10 cellular contexts compared by ENCODE assay signal in the genomic region with DNA sequence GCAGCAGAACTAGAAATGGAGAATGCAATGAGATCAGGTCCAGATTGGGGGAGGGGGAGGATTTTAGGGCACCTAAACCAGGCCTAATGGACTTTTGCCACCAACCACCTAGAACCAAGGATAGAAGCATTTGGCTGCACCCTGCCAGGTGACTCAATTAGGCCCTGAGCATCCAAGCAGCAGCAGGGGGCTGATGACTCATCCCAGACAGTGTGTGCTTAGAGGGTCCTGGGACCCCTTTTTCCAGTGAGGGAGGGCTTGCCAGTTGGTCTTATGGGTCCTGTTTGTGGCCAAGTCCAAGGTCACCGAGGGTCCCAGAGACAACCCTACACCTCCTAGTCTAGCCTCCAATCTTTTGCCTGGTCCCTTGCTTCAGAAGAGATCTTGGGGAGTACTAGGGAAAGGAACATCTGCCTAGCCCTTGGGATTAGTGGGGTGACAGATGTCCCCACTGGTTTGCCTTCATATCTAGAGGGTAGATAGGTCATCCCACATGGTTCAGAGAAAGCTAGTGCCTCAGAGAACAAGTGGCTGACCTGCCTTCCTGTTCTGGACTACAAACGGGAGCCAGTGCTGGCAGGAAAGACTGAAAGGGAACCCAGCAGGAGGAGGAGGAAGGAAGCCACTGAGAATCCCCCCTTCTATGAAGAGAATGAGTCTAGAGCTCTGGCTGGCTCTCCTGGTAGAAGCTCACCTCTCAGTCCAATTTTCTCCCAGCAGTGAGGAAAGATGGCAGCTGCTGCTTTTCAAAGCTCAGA. TPM values are rescaled to one million over a fixed set of nuclear protein-coding genes. Genes with fewer than 3 reads are reported as not detected.
DNase-seq lines count a peak whose midpoint lies in the region; FAIRE-seq and TF ChIP-seq lines count a peak whose summit lies in the region.
"Had no signal": no experiment of that assay in that cellular context is flagged by ENCODE, and none has a peak within 500 bp of the region (broad histone marks: within the 10 kb centered on the region; RNA-seq: fewer than 3 reads in every experiment).

No MANE protein-coding gene starts in this region.

- no peak overlapping the region for H3K27ac Mint-ChIP-seq in T-helper 2 cell treated with Interferon-gamma antibody and Interleukin-4, amounts not matched to agents 5 μg/mL and 100 μg/mL, for 36 hours
- H3K27ac Mint-ChIP-seq in activated T-helper 2 cell treated with anti-CD3 and anti-CD28 coated beads, Interferon-gamma antibody, Interleukin-2, Interleukin-4, amounts not matched to agents 10 μg/mL and 5 μg/mL and 100 μg/mL, durations not matched to agents 14 hours and 24 hours and 36 hours: no peak overlapping the region
- H3K27ac Mint-ChIP-seq in nephron: peak overlapping the region; percentile 90 to 98 (median 93)

- peak overlapping the region; percentile 83 for H3K4me3 Mint-ChIP-seq in T-helper 2 cell treated with Interferon-gamma antibody and Interleukin-4, amounts not matched to agents 5 μg/mL and 100 μg/mL, for 36 hours
- peak overlapping the region; percentile 89 for H3K4me3 Mint-ChIP-seq in activated T-helper 2 cell treated with anti-CD3 and anti-CD28 coated beads, Interferon-gamma antibody, Interleukin-2, Interleukin-4, amounts not matched to agents 10 μg/mL and 5 μg/mL and 100 μg/mL, durations not matched to agents 14 hours and 24 hours and 36 hours (ENCODE audit: low read depth)
- peak overlapping the region; percentile 88 to 91 (median 90) for H3K4me3 Mint-ChIP-seq in nephron

- H3K27me3 ChIP-seq in HL-60 (ENCODE audit: insufficient read depth, poor library complexity, severe bottlenecking): no peaks in the 10 kb centered on the region

- TF ChIP-seq CTCF in HL-60 (IDR thresholded peaks at IDR 0.05; ENCODE audit: insufficient read depth, low read length) (no peak), nephron (IDR thresholded peaks at IDR 0.05; ENCODE audit: unreplicated experiment in 3 of 3) (no peak), D721Med (IDR thresholded peaks at IDR 0.05; ENCODE audit: insufficient read depth, missing control alignments) (no peak)

- H3K4me1 Mint-ChIP-seq in T-helper 2 cell treated with Interferon-gamma antibody and Interleukin-4, amounts not matched to agents 5 μg/mL and 100 μg/mL, for 36 hours (ENCODE audit: low read depth): peaks cover 20% of the 10 kb centered on the region
- H3K4me1 Mint-ChIP-seq in activated T-helper 2 cell treated with anti-CD3 and anti-CD28 coated beads, Interferon-gamma antibody, Interleukin-2, Interleukin-4, amounts not matched to agents 10 μg/mL and 5 μg/mL and 100 μg/mL, durations not matched to agents 14 hours and 24 hours and 36 hours (ENCODE audit: low read depth): peaks cover 29% of the 10 kb centered on the region
- H3K4me1 Mint-ChIP-seq in nephron: peaks cover 34% of the 10 kb centered on the region

- no peak for DNase-seq in T-helper 2 cell treated with Interferon-gamma antibody and Interleukin-4, amounts not matched to agents 5 μg/mL and 100 μg/mL, for 36 hours (ENCODE audit: low spot score)
- DNase-seq in T-helper 2 cell (no peak), HL-60 (ENCODE audit: low read depth in 1 of 2, low spot score in 1 of 2) (no peak), D721Med (ENCODE audit: insufficient read length, low spot score) (no peak), GM19238 (ENCODE audit: insufficient read length, low spot score) (no peak), HUDEP-2 (lab: John Stamatoyannopoulos, UW; ENCODE audit: unreplicated experiment in 76 of 76) (no peak)
- DNase-seq in activated T-helper 2 cell treated with anti-CD3 and anti-CD28 coated beads, Interferon-gamma antibody, Interleukin-2, Interleukin-4, amounts not matched to agents 10 μg/mL and 5 μg/mL and 100 μg/mL, durations not matched to agents 14 hours and 24 hours and 36 hours (ENCODE audit: low spot score): no peak

- no peaks in the 10 kb centered on the region for H3K36me3 Mint-ChIP-seq in T-helper 2 cell treated with Interferon-gamma antibody and Interleukin-4, amounts not matched to agents 5 μg/mL and 100 μg/mL, for 36 hours (ENCODE audit: low read depth)
- peaks cover 2% of the 10 kb centered on the region for H3K36me3 Mint-ChIP-seq in activated T-helper 2 cell treated with anti-CD3 and anti-CD28 coated beads, Interferon-gamma antibody, Interleukin-2, Interleukin-4, amounts not matched to agents 10 μg/mL and 5 μg/mL and 100 μg/mL, durations not matched to agents 14 hours and 24 hours and 36 hours (ENCODE audit: low read depth)
- H3K36me3 Mint-ChIP-seq in nephron (ENCODE audit: low read depth): peaks cover 8% of the 10 kb centered on the region

- FAIRE-seq in D721Med (lab: Jason Lieb, UNC): no peak

- H3K9me3 Mint-ChIP-seq in T-helper 2 cell treated with Interferon-gamma antibody and Interleukin-4, amounts not matched to agents 5 μg/mL and 100 μg/mL, for 36 hours: no peaks in the 10 kb centered on the region
- H3K9me3 Mint-ChIP-seq in activated T-helper 2 cell treated with anti-CD3 and anti-CD28 coated beads, Interferon-gamma antibody, Interleukin-2, Interleukin-4, amounts not matched to agents 10 μg/mL and 5 μg/mL and 100 μg/mL, durations not matched to agents 14 hours and 24 hours and 36 hours: no peaks in the 10 kb centered on the region
- H3K9me3 Mint-ChIP-seq in nephron: no peaks in the 10 kb centered on the region

- intact Hi-C loops in activated T-helper 2 cell treated with anti-CD3 and anti-CD28 coated beads, Interferon-gamma antibody, Interleukin-2, Interleukin-4, amounts not matched to agents 10 μg/mL and 5 μg/mL and 100 μg/mL, durations not matched to agents 14 hours and 24 hours and 36 hours (cut with micrococcal nuclease): no loop called here

- peaks cover 14% of the 10 kb centered on the region for H3K27me3 Mint-ChIP-seq in T-helper 2 cell treated with Interferon-gamma antibody and Interleukin-4, amounts not matched to agents 5 μg/mL and 100 μg/mL, for 36 hours (ENCODE audit: low read depth)
- H3K27me3 Mint-ChIP-seq in activated T-helper 2 cell treated with anti-CD3 and anti-CD28 coated beads, Interferon-gamma antibody, Interleukin-2, Interleukin-4, amounts not matched to agents 10 μg/mL and 5 μg/mL and 100 μg/mL, durations not matched to agents 14 hours and 24 hours and 36 hours (ENCODE audit: low read depth): peaks cover 2% of the 10 kb centered on the region
- H3K27me3 Mint-ChIP-seq in nephron (ENCODE audit: low read depth): no peaks in the 10 kb centered on the region

- peak overlapping the region; percentile 41; the same call in 1 of the 2 replicates for H3K27ac ChIP-seq in HL-60 (replicated peaks)

- no peak overlapping the region for H3K4me3 ChIP-seq in HL-60 (replicated peaks; ENCODE audit: insufficient read depth, low read length)

RNA-seq across cellular contexts. Expression of a gene that starts 1.6 kb away (rescaled TPM):
- 9.8 and 11.3 TPM in 2 replicates for total RNA-seq in activated T-helper 2 cell treated with anti-CD3 and anti-CD28 coated beads, Interferon-gamma antibody, Interleukin-2, Interleukin-4, amounts not matched to agents 10 μg/mL and 5 μg/mL and 100 μg/mL, durations not matched to agents 14 hours and 24 hours and 36 hours

RNA-seq across cellular contexts. Expression of a gene that starts 40.7 kb away (rescaled TPM):
- total RNA-seq in activated T-helper 2 cell treated with anti-CD3 and anti-CD28 coated beads, Interferon-gamma antibody, Interleukin-2, Interleukin-4, amounts not matched to agents 10 μg/mL and 5 μg/mL and 100 μg/mL, durations not matched to agents 14 hours and 24 hours and 36 hours: 40.4 and 40.6 TPM in 2 replicates
- total RNA-seq: dermis microvascular lymphatic vessel endothelial cell, smooth muscle cell had no signal

RNA-seq across cellular contexts. Expression of a gene that starts 42.6 kb away (rescaled TPM):
- total RNA-seq in activated T-helper 2 cell treated with anti-CD3 and anti-CD28 coated beads, Interferon-gamma antibody, Interleukin-2, Interleukin-4, amounts not matched to agents 10 μg/mL and 5 μg/mL and 100 μg/mL, durations not matched to agents 14 hours and 24 hours and 36 hours: 687 and 692 TPM in 2 replicates

Comparison
In these comparisons a context has a peak if more than half of its experiments do, and no peak if none do; other contexts are left out.
1. H3K27ac Mint-ChIP-seq: peak in nephron (3 of 3); none in T-helper 2 cell treated with Interferon-gamma antibody and Interleukin-4, amounts not matched to agents 5 μg/mL and 100 μg/mL, for 36 hours (single experiment) and activated T-helper 2 cell treated with anti-CD3 and anti-CD28 coated beads, Interferon-gamma antibody, Interleukin-2, Interleukin-4, amounts not matched to agents 10 μg/mL and 5 μg/mL and 100 μg/mL, durations not matched to agents 14 hours and 24 hours and 36 hours (single experiment).
2. Peak in every context shown above with its lines, with median percentiles within 50 percentile points of each other: H3K4me3 Mint-ChIP-seq.